ENCODE assay signal across 8 cellular contexts in genomic region chr9:77457916-77458592, GRCh38.
A peak's percentile ranks its signal among the peaks of the same experiment; 100 is the strongest.
DNase-seq lines count a peak whose midpoint lies in the region; ATAC-seq and TF ChIP-seq lines count a peak whose summit lies in the region.

No MANE protein-coding gene starts in this region.

- H3K27ac ChIP-seq in GM23338 (ENCODE audit: low read depth), result no peak overlapping the region
- H3K27ac ChIP-seq in SJSA1, result no peak overlapping the region

- no peaks in the 10 kb centered on the region for H3K79me2 ChIP-seq in GM23338 (replicated peaks; ENCODE audit: insufficient read depth)

- no peaks in the 10 kb centered on the region for H3K27me3 Mint-ChIP-seq in GM23338 (ENCODE audit: insufficient read depth, low read depth, poor library complexity)

- no peaks in the 10 kb centered on the region for H3K27me3 ChIP-seq in GM23338 (ENCODE audit: insufficient read depth)
- H3K27me3 ChIP-seq in SJSA1 (replicated peaks), result no peaks in the 10 kb centered on the region

- H3K27ac Mint-ChIP-seq in GM23338, result no peak overlapping the region

- no peak overlapping the region for H3K4me2 ChIP-seq in GM23338

- peak; percentile 89 for ATAC-seq in GM23338

- H3K9me3 Mint-ChIP-seq in GM23338, result no peaks in the 10 kb centered on the region

- H3K4me1 ChIP-seq in GM23338 (ENCODE audit: insufficient read depth) (peaks cover 15% of the 10 kb centered on the region), SJSA1 (replicated peaks) (no peaks in the 10 kb centered on the region)

- H2AFZ ChIP-seq in GM23338, result no peak overlapping the region

- TF ChIP-seq CTCF in GM10248 (IDR thresholded peaks at IDR 0.05; ENCODE audit: control extremely low read depth, extremely low read depth, low read depth, missing control alignments) (peak; percentile 73), GM23338 (conservative IDR thresholded peaks at IDR 0.05; ENCODE audit: low read depth in 2 of 2) (peak; percentile 87 to 91)

- H3K4me3 ChIP-seq in GM23338 (no peak overlapping the region), SJSA1 (no peak overlapping the region)

- H4K20me1 ChIP-seq in GM23338 (replicated peaks; ENCODE audit: insufficient read depth), result no peaks in the 10 kb centered on the region

- intact Hi-C loops in head of caudate nucleus (cut with DNase I), result loop anchor here (10.0 kb wide), 1 partner anchor 297 kb away; no protein-coding TSS in a partner anchor
- intact Hi-C loops in posterior vena cava (cut with DNase I), result loop anchor here (10.0 kb wide), 2 partner anchors 187 to 577 kb away; partner anchors contain the start of genes GNA14 (in 1 of the 2) and GNAQ (in 1 of the 2)

- H3K36me3 Mint-ChIP-seq in GM23338 (ENCODE audit: low read depth), result peaks cover 5% of the 10 kb centered on the region; the same call in 1 of the 3 replicates

- CTCF ChIA-PET in GM10248 (lab: Yijun Ruan, JAX), result interaction anchor here (0.9 to 10.1 kb wide), 28 partner anchors 11 to 912 kb away, joined by 3 to 162 read pairs (median 5); no protein-coding TSS in a partner anchor

- no peaks in the 10 kb centered on the region for H3K9me3 ChIP-seq in SJSA1 (replicated peaks)

- no peaks in the 10 kb centered on the region for H3F3A ChIP-seq in GM23338 (replicated peaks; ENCODE audit: low read depth)

- H3K9me2 ChIP-seq in GM23338 (ENCODE audit: insufficient read depth), result no peaks in the 10 kb centered on the region

- H3K36me3 ChIP-seq in GM23338 (ENCODE audit: insufficient read depth) (no peaks in the 10 kb centered on the region), SJSA1 (no peaks in the 10 kb centered on the region)

- POLR2A ChIA-PET in GM10248 (lab: Yijun Ruan, JAX), result no interaction called here

- H3K4me1 Mint-ChIP-seq in GM23338, result peaks cover 38% of the 10 kb centered on the region

- no peak overlapping the region for H3K4me3 Mint-ChIP-seq in GM23338

- DNase-seq in GM10248 (ENCODE audit: extremely low spot score) (peak; percentile 75), GM23338 (ENCODE audit: low spot score) (peak; percentile 92), Kasumi-1 (lab: John Stamatoyannopoulos, UW) (peak; percentile 83 to 86), SJSA1 (ENCODE audit: low read depth in 1 of 2, low spot score in 2 of 2) (peak; percentile 57), head of caudate nucleus (peak; percentile 13 to 87 (median 68)), putamen (ENCODE audit: low spot score) (peak; percentile 71), posterior vena cava (ENCODE audit: low spot score) (no peak)
- peak; percentile 60 for DNase-seq in activated naive CD4-positive, alpha-beta T cell treated with Interleukin-2 at 50 U/mL for 16 hours

TF ChIP-seq in GM23338, 12 proteins besides CTCF, POLR2A, EP300 and RAD21:
- TF ChIP-seq REST (IDR thresholded peaks at IDR 0.05; ENCODE audit: unreplicated experiment) (no peak), STAT1 (IDR thresholded peaks at IDR 0.05; ENCODE audit: unreplicated experiment) (no peak), EZH2 (IDR thresholded peaks at IDR 0.05; ENCODE audit: low read depth, unreplicated experiment) (no peak), ETS1 (IDR thresholded peaks at IDR 0.05) (no peak), ZNF331 (CRISPR knock-in tag; IDR thresholded peaks at IDR 0.05; ENCODE audit: low read depth) (no peak), NANOG (IDR thresholded peaks at IDR 0.05; ENCODE audit: borderline replicate concordance) (no peak), ZNF114 (CRISPR knock-in tag; IDR thresholded peaks at IDR 0.05) (no peak)
